8 cellular contexts compared by ENCODE assay signal in genomic region chr7:143490719-143491306, GRCh38. TPM values are rescaled to one million over a fixed set of nuclear protein-coding genes. Genes with fewer than 3 reads are reported as not detected.
DNase-seq lines count a peak whose midpoint lies in the region; TF ChIP-seq lines count a peak whose summit lies in the region.

No MANE protein-coding gene starts in this region.

- no peak overlapping the region for H3K4me3 ChIP-seq in HEK293 (ENCODE audit: low read depth, low read length)
- H3K4me3 ChIP-seq in WERI-Rb-1 (ENCODE audit: low read depth, low read length) = no peak overlapping the region
- no peak overlapping the region for H3K4me3 ChIP-seq in ovary

- no peak for TF ChIP-seq POLR2A in ovary (IDR thresholded peaks at IDR 0.05)

- no peaks in the 10 kb centered on the region for H3K36me3 ChIP-seq in HEK293 (ENCODE audit: control insufficient read depth in 2 of 2, insufficient read depth in 1 of 2, low read length in 2 of 2)
- H3K36me3 ChIP-seq in WERI-Rb-1 = no peaks in the 10 kb centered on the region
- no peaks in the 10 kb centered on the region for H3K36me3 ChIP-seq in ovary

- intact Hi-C loops in ovary (cut with DNase I) = no loop called here

- H3K4me1 ChIP-seq in HEK293 (ENCODE audit: control insufficient read depth, insufficient read depth, low read length) = no peaks in the 10 kb centered on the region
- peaks cover 7% of the 10 kb centered on the region for H3K4me1 ChIP-seq in ovary (ENCODE audit: insufficient read depth)

- POLR2A ChIA-PET in HEK293 (lab: Yijun Ruan, JAX) = no interaction called here

- 92 to 97% (median 96%) methylated on average over 1 of the region's 1 CpG for WGBS in ovary, 3 donors

- H3K27me3 ChIP-seq in WERI-Rb-1 (ENCODE audit: insufficient read depth, low read depth, severe bottlenecking) (no peaks in the 10 kb centered on the region), ovary (no peaks in the 10 kb centered on the region)

- no peak for TF ChIP-seq EP300 in ovary (IDR thresholded peaks at IDR 0.05)

- H3K27ac ChIP-seq in HEK293 (ENCODE audit: extremely low read depth, low read depth, low read length) (no peak overlapping the region), WERI-Rb-1 (no peak overlapping the region), ovary (no peak overlapping the region)

- DNase-seq in AG20443 (ENCODE audit: low spot score) (peak; percentile 37), WERI-Rb-1 (peak; percentile 57), iris pigment epithelial cell (ENCODE audit: low read depth) (peak; percentile 41), ovary (no peak), 8988T (no peak), hepatic stellate cell (ENCODE audit: low spot score) (no peak), NCI-H146 treated with DMSO at 0.1 percent for 48 hours (lab: John Stamatoyannopoulos, UW; ENCODE audit: unreplicated experiment) (no peak)

- CTCF ChIA-PET in HEK293 (lab: Yijun Ruan, JAX) = interaction anchor here (0.5 to 1.7 kb wide), 9 partner anchors 9 to 87 kb away, joined by 3 to 5 read pairs (median 3); no protein-coding TSS in a partner anchor

- H3K9me3 ChIP-seq in HEK293 (ENCODE audit: control insufficient read depth, insufficient read depth, low read depth, low read length) (no peaks in the 10 kb centered on the region), WERI-Rb-1 (ENCODE audit: severe bottlenecking) (peaks cover 3% of the 10 kb centered on the region), ovary (no peaks in the 10 kb centered on the region)

- TF ChIP-seq CTCF in HEK293 (tag by site-specific recombination; IDR thresholded peaks at IDR 0.05) = peak; percentile 28; the same call in 1 of the 2 replicates
- TF ChIP-seq CTCF in WERI-Rb-1 (IDR thresholded peaks at IDR 0.05; ENCODE audit: low read depth, low read length) = peak; percentile 80
- no peak for TF ChIP-seq CTCF in ovary (IDR thresholded peaks at IDR 0.05)

TF ChIP-seq in HEK293, 187 proteins besides CTCF, POLR2A, EP300 and RAD21:
- TF ChIP-seq ZNF510 (tag by site-specific recombination; IDR thresholded peaks at IDR 0.05; ENCODE audit: insufficient replicate concordance) (no peak), ZBTB49 (tag by site-specific recombination; IDR thresholded peaks at IDR 0.05; ENCODE audit: low read depth) (no peak), ZNF548 (tag by site-specific recombination; IDR thresholded peaks at IDR 0.05) (no peak), ZNF560 (tag by site-specific recombination; IDR thresholded peaks at IDR 0.05; ENCODE audit: borderline replicate concordance) (no peak), ZNF654 (tag by site-specific recombination; IDR thresholded peaks at IDR 0.05; ENCODE audit: low read depth) (peak; percentile 21; the same call in 1 of the 2 replicates), KLF9 (tag by site-specific recombination; IDR thresholded peaks at IDR 0.05; ENCODE audit: low read depth) (no peak)
TF ChIP-seq in HEK293: peak in this region for 1.

RNA-seq across cellular contexts. Expression of gene TAS2R41, which starts 13.1 kb away (rescaled TPM):
- under 1 TPM in 1 of 7 donors, not detected in 6; 0.50 TPM for total RNA-seq in ovary
- not detected for polyA plus RNA-seq in ovary

RNA-seq across cellular contexts. Expression of gene TAS2R60, which starts 47.6 kb away (rescaled TPM):
- total RNA-seq in ovary = under 1 TPM in 1 of 7 donors, not detected in 6; 0.98 TPM
- not detected for polyA plus RNA-seq in ovary

Comparison
In these comparisons a context has a peak if more than half of its experiments do, and no peak if none do; other contexts are left out.
1. DNase-seq: peak in AG20443 (single experiment), WERI-Rb-1 (single experiment) and iris pigment epithelial cell (single experiment); none in ovary (0 of 5), 8988T (single experiment), hepatic stellate cell (single experiment) and NCI-H146 treated with DMSO at 0.1 percent for 48 hours (single experiment).
2. CTCF ChIP-seq: peak in HEK293 (single experiment) and WERI-Rb-1 (single experiment); none in ovary (0 of 3).